In the genomic region with DNA sequence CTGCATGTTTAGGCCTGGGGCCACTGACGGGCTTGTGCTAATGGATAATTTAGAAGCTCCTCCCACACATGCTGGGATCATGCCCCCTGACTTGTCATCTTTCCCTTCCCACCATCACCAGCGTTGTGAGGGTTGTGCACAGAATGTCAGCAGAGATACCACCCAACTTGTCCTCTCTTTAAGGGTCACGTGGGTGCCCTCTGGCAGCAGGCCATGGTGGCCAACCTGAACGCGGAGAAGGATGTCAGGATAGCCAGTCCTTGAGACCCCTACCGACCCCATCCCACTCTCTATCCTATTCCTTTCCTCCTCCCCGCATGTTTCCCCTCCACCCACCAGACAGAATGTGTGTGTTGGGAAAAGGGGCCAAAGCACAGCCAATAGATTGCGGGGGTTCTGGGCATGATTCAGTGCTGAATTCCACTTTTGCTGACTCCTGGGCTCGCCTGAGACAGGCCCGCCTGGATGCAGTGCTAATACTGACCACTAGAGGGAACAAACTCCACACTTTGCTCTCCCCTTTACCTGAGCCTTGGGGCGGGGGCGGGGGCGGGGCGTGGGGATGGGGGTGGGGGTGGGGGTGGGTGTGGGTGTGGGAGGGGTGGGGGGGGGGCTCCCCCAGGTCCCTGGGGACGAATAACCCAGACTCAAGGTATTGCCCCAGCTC, we compare ENCODE assay signal across 9 cellular contexts. TPM values are rescaled to one million over a fixed set of nuclear protein-coding genes. Genes with fewer than 3 reads are reported as not detected.
A peak's percentile ranks its signal among the peaks of the same experiment; 100 is the strongest.
DNase-seq lines count a peak whose midpoint lies in the region; ATAC-seq and TF ChIP-seq lines count a peak whose summit lies in the region.
"Had no signal": no experiment of that assay in that cellular context is flagged by ENCODE, and none has a peak within 500 bp of the region (broad histone marks: within the 10 kb centered on the region; RNA-seq: fewer than 3 reads in every experiment).

A gene (minus strand): TSS at position 10 of the 667 bp plus-strand sequence. CDS start 143 bp downstream, outside the sequence.

- TF ChIP-seq RAD21 in Ishikawa (IDR thresholded peaks at IDR 0.05; ENCODE audit: low read depth), result peak; percentile 11; the same call in 1 of the 2 replicates

- peaks cover 0 to 4% (median 0%) of the 10 kb centered on the region in 5 experiments for H3K9me3 Mint-ChIP-seq in brain

- H3K4me1 Mint-ChIP-seq in brain, result no peaks in the 10 kb centered on the region

- H3K27ac Mint-ChIP-seq in brain, result peak within 1 kb of the TSS in 1 of 5 experiments; percentile 7

- H3K36me3 ChIP-seq in kidney epithelial cell (ENCODE audit: control insufficient read depth, insufficient read depth, low read length), result no peaks in the 10 kb centered on the region

- H3K4me3 Mint-ChIP-seq in brain, result no peak within 1 kb of the TSS

- H3K27me3 Mint-ChIP-seq in brain, result peaks cover 23% of the 10 kb centered on the region

- peaks cover 2% of the 10 kb centered on the region for H3K27me3 ChIP-seq in kidney epithelial cell (ENCODE audit: control insufficient read depth, insufficient read depth, low read length)

- no peak for TF ChIP-seq EP300 in Ishikawa (IDR thresholded peaks at IDR 0.05; ENCODE audit: borderline replicate concordance)

- no peak within 1 kb of the TSS for H3K4me3 ChIP-seq in kidney epithelial cell (ENCODE audit: low read depth, low read length)

- TF ChIP-seq CTCF in brain (conservative IDR thresholded peaks at IDR 0.05) (peak; percentile 10 to 56), kidney epithelial cell (IDR thresholded peaks at IDR 0.05; ENCODE audit: insufficient read depth, low read length, poor library complexity, severe bottlenecking) (peak; percentile 71)

- ATAC-seq in GM21576 (IDR thresholded peaks at IDR 0.05; ENCODE audit: unreplicated experiment), result no peak
- ATAC-seq in HG02884 (IDR thresholded peaks at IDR 0.05; ENCODE audit: unreplicated experiment), result no peak

- DNase-seq in DMS53 treated with DMSO at 0.1 percent for 48 hours (lab: John Stamatoyannopoulos, UW; ENCODE audit: unreplicated experiment) (peak; percentile 17), UCSD-AML1 (lab: John Stamatoyannopoulos, UW; ENCODE audit: unreplicated experiment) (peak; percentile 25), kidney epithelial cell (ENCODE audit: low read depth) (no peak)
- peak; percentile 28 to 44 (median 35) for DNase-seq in stimulated activated CD4-positive, alpha-beta T cell treated with anti-CD3 and anti-CD28 coated beads, TNF-alpha, amount 100 ng/mL, for 48 hours (ENCODE audit: low read depth in 3 of 3)

- no peaks in the 10 kb centered on the region for H3K36me3 Mint-ChIP-seq in brain

TF ChIP-seq in Ishikawa, 13 proteins besides CTCF, POLR2A, EP300 and RAD21:
- TF ChIP-seq TEAD4 (IDR thresholded peaks at IDR 0.05) (no peak), ZBTB7A (IDR thresholded peaks at IDR 0.05; ENCODE audit: low read depth) (no peak), TAF1 (IDR thresholded peaks at IDR 0.05; ENCODE audit: low read depth) (no peak), NFIC (IDR thresholded peaks at IDR 0.05) (no peak)
- TF ChIP-seq, protein P1, sequence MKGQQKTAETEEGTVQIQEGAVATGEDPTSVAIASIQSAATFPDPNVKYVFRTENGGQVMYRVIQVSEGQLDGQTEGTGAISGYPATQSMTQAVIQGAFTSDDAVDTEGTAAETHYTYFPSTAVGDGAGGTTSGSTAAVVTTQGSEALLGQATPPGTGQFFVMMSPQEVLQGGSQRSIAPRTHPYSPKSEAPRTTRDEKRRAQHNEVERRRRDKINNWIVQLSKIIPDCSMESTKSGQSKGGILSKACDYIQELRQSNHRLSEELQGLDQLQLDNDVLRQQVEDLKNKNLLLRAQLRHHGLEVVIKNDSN (IDR thresholded peaks at IDR 0.05), result peak; percentile 51; the same call in 1 of the 2 replicates

RNA-seq across cellular contexts. Expression of the gene that starts here (rescaled TPM):
- not detected for polyA plus RNA-seq in brain (ENCODE audit: insufficient read depth, low read depth, low replicate concordance)
- total RNA-seq in kidney epithelial cell, result not detected in 2 replicates
- total RNA-seq: activated CD8-positive, alpha-beta memory T cell treated with anti-CD3 and anti-CD28 coated beads for 36 hours had no signal
